Comparison of ENCODE assay signal across 1 cellular context in the genomic region with DNA sequence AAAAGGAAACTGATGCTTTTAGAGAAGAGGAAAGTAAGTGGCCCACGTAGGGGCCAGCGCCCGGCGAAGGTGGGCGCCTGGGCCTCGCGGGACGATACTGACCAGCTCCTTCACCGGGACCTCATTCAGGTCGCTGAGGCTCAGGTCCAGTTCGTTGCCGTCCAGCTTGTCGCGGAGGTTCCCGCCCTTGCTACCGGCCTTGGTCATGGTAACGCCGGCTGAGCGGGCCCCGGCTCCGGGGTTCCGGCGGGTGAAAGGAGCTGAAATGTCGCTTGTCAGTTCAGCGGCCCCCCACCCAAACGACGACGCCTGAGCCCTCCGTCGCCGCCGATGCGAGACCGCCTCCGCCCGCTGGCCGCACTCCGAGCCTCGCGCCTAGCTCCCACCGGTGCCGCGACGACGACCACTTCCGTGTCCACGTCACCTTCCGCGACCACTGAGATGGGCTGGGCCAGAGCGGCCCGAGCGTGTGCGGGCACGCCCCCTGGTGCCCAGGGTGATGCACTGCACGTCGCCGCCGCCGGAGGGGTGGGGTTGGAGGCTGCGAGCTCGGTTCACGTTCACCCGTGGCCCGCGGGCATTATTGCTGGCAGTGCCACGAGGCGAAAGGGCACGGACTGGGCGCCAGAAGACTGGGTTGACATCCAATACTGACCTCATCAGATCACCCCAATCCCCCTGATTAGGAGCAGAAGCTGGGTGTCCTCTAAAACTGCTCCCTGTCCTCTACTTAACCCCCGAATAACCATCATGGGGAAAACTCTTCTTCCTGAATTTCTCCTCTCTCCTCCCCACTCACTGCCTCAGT.
TF ChIP-seq lines count a peak whose summit lies in the region.

Gene LRRC59, minus strand, starts transcription at position 413 of the 808 bp plus-strand sequence. Its CDS starts 206 bp downstream, at position 207.

TF ChIP-seq in HepG2, 621 proteins besides CTCF, POLR2A, EP300 and RAD21 (continued from another document and continues in another):
- peak; percentile 93 for TF ChIP-seq ZNF546 (CRISPR knock-in tag; conservative IDR thresholded peaks at IDR 0.05)
- TF ChIP-seq ZNF777 (CRISPR knock-in tag; IDR thresholded peaks at IDR 0.05): peak; percentile 91
- TF ChIP-seq, protein P1, sequence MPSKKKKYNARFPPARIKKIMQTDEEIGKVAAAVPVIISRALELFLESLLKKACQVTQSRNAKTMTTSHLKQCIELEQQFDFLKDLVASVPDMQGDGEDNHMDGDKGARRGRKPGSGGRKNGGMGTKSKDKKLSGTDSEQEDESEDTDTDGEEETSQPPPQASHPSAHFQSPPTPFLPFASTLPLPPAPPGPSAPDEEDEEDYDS (CRISPR knock-in tag; IDR thresholded peaks at IDR 0.05): peak; percentile 85
- peak; percentile 96 for TF ChIP-seq ZNF547 (CRISPR knock-in tag; IDR thresholded peaks at IDR 0.05)
- peak; percentile 91 for TF ChIP-seq ZNF782 (CRISPR knock-in tag; IDR thresholded peaks at IDR 0.05; ENCODE audit: borderline replicate concordance)
- peak; percentile 95 for TF ChIP-seq ZNF678 (CRISPR knock-in tag; IDR thresholded peaks at IDR 0.05)
- TF ChIP-seq MIER2 (CRISPR knock-in tag; IDR thresholded peaks at IDR 0.05): peak; percentile 88
- peak; percentile 98 for TF ChIP-seq RELA (CRISPR knock-in tag; IDR thresholded peaks at IDR 0.05)
- TF ChIP-seq ARID5B (CRISPR knock-in tag; IDR thresholded peaks at IDR 0.05): peak; percentile 93
- peak; percentile 73; the same call in 1 of the 2 replicates for TF ChIP-seq NFATC3 (CRISPR knock-in tag; IDR thresholded peaks at IDR 0.05)
- TF ChIP-seq CSRNP1 (CRISPR knock-in tag; IDR thresholded peaks at IDR 0.05): peak; percentile 99
- TF ChIP-seq ISL2 (CRISPR knock-in tag; IDR thresholded peaks at IDR 0.05): peak; percentile 79
- TF ChIP-seq ZFYVE20 (CRISPR knock-in tag; IDR thresholded peaks at IDR 0.05; ENCODE audit: borderline replicate concordance, low read depth): peak; percentile 95
- TF ChIP-seq ZNF543 (CRISPR knock-in tag; IDR thresholded peaks at IDR 0.05): peak; percentile 90
- TF ChIP-seq RBFOX2 (IDR thresholded peaks at IDR 0.05; ENCODE audit: low read depth, low read length): peak; percentile 99
- TF ChIP-seq HIVEP1 (CRISPR knock-in tag; IDR thresholded peaks at IDR 0.05): peak; percentile 93
- peak; percentile 99 for TF ChIP-seq HNF1B (CRISPR knock-in tag; IDR thresholded peaks at IDR 0.05)
- TF ChIP-seq TRIM24 (CRISPR knock-in tag; IDR thresholded peaks at IDR 0.05): no peak
- TF ChIP-seq, protein P2, sequence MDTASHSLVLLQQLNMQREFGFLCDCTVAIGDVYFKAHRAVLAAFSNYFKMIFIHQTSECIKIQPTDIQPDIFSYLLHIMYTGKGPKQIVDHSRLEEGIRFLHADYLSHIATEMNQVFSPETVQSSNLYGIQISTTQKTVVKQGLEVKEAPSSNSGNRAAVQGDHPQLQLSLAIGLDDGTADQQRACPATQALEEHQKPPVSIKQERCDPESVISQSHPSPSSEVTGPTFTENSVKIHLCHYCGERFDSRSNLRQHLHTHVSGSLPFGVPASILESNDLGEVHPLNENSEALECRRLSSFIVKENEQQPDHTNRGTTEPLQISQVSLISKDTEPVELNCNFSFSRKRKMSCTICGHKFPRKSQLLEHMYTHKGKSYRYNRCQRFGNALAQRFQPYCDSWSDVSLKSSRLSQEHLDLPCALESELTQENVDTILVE (CRISPR knock-in tag; IDR thresholded peaks at IDR 0.05): peak; percentile 93
- TF ChIP-seq SOX13 (IDR thresholded peaks at IDR 0.05): no peak; the same call in 1 of the 2 replicates
- peak in 1 of 2 experiments; percentile 86; a peak in 2 of 4 replicates for TF ChIP-seq SOX13 (CRISPR knock-in tag; conservative IDR thresholded peaks at IDR 0.05 in 1 of 2, IDR thresholded peaks at IDR 0.05 in 1 of 2)
- no peak for TF ChIP-seq MAFF (IDR thresholded peaks at IDR 0.05; ENCODE audit: low read depth, low read length)
- peak; percentile 92 for TF ChIP-seq ZNF317 (CRISPR knock-in tag; IDR thresholded peaks at IDR 0.05)
- peak; percentile 99 for TF ChIP-seq ZNF225 (CRISPR knock-in tag; IDR thresholded peaks at IDR 0.05)
- TF ChIP-seq CBFB (CRISPR knock-in tag; IDR thresholded peaks at IDR 0.05): peak; percentile 99
- TF ChIP-seq, protein P3, sequence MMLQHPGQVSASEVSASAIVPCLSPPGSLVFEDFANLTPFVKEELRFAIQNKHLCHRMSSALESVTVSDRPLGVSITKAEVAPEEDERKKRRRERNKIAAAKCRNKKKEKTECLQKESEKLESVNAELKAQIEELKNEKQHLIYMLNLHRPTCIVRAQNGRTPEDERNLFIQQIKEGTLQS (CRISPR knock-in tag; IDR thresholded peaks at IDR 0.05): peak; percentile 96
- TF ChIP-seq ONECUT2 (CRISPR knock-in tag; IDR thresholded peaks at IDR 0.05): peak; percentile 71
- TF ChIP-seq CERS6 (CRISPR knock-in tag; IDR thresholded peaks at IDR 0.05): 0 out of 2 replicates have a peak, but pooled peaks have one; percentile 25
- peak; percentile 26; the same call in 1 of the 2 replicates for TF ChIP-seq ZNF775 (CRISPR knock-in tag; IDR thresholded peaks at IDR 0.05; ENCODE audit: borderline replicate concordance)
- peak; percentile 96 for TF ChIP-seq ZNF18 (CRISPR knock-in tag; IDR thresholded peaks at IDR 0.05; ENCODE audit: insufficient replicate concordance)
- TF ChIP-seq, protein P4, sequence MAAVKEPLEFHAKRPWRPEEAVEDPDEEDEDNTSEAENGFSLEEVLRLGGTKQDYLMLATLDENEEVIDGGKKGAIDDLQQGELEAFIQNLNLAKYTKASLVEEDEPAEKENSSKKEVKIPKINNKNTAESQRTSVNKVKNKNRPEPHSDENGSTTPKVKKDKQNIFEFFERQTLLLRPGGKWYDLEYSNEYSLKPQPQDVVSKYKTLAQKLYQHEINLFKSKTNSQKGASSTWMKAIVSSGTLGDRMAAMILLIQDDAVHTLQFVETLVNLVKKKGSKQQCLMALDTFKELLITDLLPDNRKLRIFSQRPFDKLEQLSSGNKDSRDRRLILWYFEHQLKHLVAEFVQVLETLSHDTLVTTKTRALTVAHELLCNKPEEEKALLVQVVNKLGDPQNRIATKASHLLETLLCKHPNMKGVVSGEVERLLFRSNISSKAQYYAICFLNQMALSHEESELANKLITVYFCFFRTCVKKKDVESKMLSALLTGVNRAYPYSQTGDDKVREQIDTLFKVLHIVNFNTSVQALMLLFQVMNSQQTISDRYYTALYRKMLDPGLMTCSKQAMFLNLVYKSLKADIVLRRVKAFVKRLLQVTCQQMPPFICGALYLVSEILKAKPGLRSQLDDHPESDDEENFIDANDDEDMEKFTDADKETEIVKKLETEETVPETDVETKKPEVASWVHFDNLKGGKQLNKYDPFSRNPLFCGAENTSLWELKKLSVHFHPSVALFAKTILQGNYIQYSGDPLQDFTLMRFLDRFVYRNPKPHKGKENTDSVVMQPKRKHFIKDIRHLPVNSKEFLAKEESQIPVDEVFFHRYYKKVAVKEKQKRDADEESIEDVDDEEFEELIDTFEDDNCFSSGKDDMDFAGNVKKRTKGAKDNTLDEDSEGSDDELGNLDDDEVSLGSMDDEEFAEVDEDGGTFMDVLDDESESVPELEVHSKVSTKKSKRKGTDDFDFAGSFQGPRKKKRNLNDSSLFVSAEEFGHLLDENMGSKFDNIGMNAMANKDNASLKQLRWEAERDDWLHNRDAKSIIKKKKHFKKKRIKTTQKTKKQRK (IDR thresholded peaks at IDR 0.05; ENCODE audit: low read length): no peak
- TF ChIP-seq, protein P5, sequence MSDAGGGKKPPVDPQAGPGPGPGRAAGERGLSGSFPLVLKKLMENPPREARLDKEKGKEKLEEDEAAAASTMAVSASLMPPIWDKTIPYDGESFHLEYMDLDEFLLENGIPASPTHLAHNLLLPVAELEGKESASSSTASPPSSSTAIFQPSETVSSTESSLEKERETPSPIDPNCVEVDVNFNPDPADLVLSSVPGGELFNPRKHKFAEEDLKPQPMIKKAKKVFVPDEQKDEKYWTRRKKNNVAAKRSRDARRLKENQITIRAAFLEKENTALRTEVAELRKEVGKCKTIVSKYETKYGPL (CRISPR knock-in tag; IDR thresholded peaks at IDR 0.05): no peak
- peak; percentile 97 for TF ChIP-seq ZNF672 (CRISPR knock-in tag; IDR thresholded peaks at IDR 0.05)
- peak; percentile 96 for TF ChIP-seq ZNF205 (CRISPR knock-in tag; IDR thresholded peaks at IDR 0.05)
- TF ChIP-seq ZNF83 (CRISPR knock-in tag; IDR thresholded peaks at IDR 0.05; ENCODE audit: borderline replicate concordance): peak; percentile 97
- TF ChIP-seq SMAD3 (CRISPR knock-in tag; IDR thresholded peaks at IDR 0.05): peak; percentile 97
- TF ChIP-seq GPN1 (CRISPR knock-in tag; IDR thresholded peaks at IDR 0.05; ENCODE audit: borderline replicate concordance): peak; percentile 83; the same call in 1 of the 2 replicates
- TF ChIP-seq ZNF329 (CRISPR knock-in tag; IDR thresholded peaks at IDR 0.05; ENCODE audit: low read depth): peak; percentile 95
- peak; percentile 66 for TF ChIP-seq HNF4A (CRISPR knock-in tag; IDR thresholded peaks at IDR 0.05)
- peak; percentile 98 for TF ChIP-seq ZNF607 (CRISPR knock-in tag; IDR thresholded peaks at IDR 0.05; ENCODE audit: borderline replicate concordance)
- peak; percentile 76 for TF ChIP-seq HCFC1 (IDR thresholded peaks at IDR 0.05; ENCODE audit: low read depth, low read length)
- peak; percentile 97 for TF ChIP-seq RFXAP (CRISPR knock-in tag; IDR thresholded peaks at IDR 0.05; ENCODE audit: borderline replicate concordance)
- peak; percentile 97; the same call in 1 of the 2 replicates for TF ChIP-seq ZNF337 (CRISPR knock-in tag; IDR thresholded peaks at IDR 0.05; ENCODE audit: borderline replicate concordance, low read depth)
- no peak for TF ChIP-seq CC2D1A (CRISPR knock-in tag; IDR thresholded peaks at IDR 0.05)
- peak; percentile 61 for TF ChIP-seq TBL1XR1 (IDR thresholded peaks at IDR 0.05; ENCODE audit: borderline replicate concordance, low read length, partially characterized antibody)
